ENCODE assay signal across 8 cellular contexts in genomic region chr6:42449917-42450313, GRCh38. TPM values are rescaled to one million over a fixed set of nuclear protein-coding genes. Genes with fewer than 3 reads are reported as not detected.
DNase-seq lines count a peak whose midpoint lies in the region; ATAC-seq and TF ChIP-seq lines count a peak whose summit lies in the region.

No MANE protein-coding gene starts in this region.

- DNase-seq in NOMO-1 treated with DMSO at 0.1 percent for 48 hours (lab: John Stamatoyannopoulos, UW; ENCODE audit: unreplicated experiment) (peak; percentile 18), NOMO-1 treated with dmso at 0.1 percent for 144 hours (lab: John Stamatoyannopoulos, UW; ENCODE audit: unreplicated experiment) (no peak), fibroblast of villous mesenchyme (ENCODE audit: low read depth) (no peak), NCI-H2029 (lab: John Stamatoyannopoulos, UW) (no peak), dedifferentiated amniotic fluid mesenchymal stem cell (ENCODE audit: extremely low spot score) (no peak)
- no peak for DNase-seq in stimulated activated naive B cell treated with anti-CD40 and anti-IgM and Interleukin-4, amounts not matched to agents 10 μg/mL and 1 μg/mL and 100 μg/mL, for 72 hours

- no peak for ATAC-seq in stimulated activated naive B cell treated with anti-CD40 and anti-IgM and Interleukin-4, amounts not matched to agents 10 μg/mL and 1 μg/mL and 100 μg/mL, for 72 hours (replicated peaks)
- no peak for ATAC-seq in GM21786 (IDR thresholded peaks at IDR 0.05; ENCODE audit: unreplicated experiment)

- no peaks in the 10 kb centered on the region for H3K9me3 Mint-ChIP-seq in T-helper 1 cell treated with Interleukin-12 subunit alpha and Interleukin-12 subunit beta and Interleukin-4 antibody, amounts not matched to agents 30 μg/mL and 1 μg/mL, for 36 hours
- H3K9me3 Mint-ChIP-seq in stimulated activated naive B cell treated with anti-CD40 and anti-IgM and Interleukin-4, amounts not matched to agents 10 μg/mL and 1 μg/mL and 100 μg/mL, for 72 hours: no peaks in the 10 kb centered on the region

- peak overlapping the region; percentile 98 for H3K4me3 Mint-ChIP-seq in T-helper 1 cell treated with Interleukin-12 subunit alpha and Interleukin-12 subunit beta and Interleukin-4 antibody, amounts not matched to agents 30 μg/mL and 1 μg/mL, for 36 hours
- H3K4me3 Mint-ChIP-seq in stimulated activated naive B cell treated with anti-CD40 and anti-IgM and Interleukin-4, amounts not matched to agents 10 μg/mL and 1 μg/mL and 100 μg/mL, for 72 hours: peak overlapping the region; percentile 92 to 93

- peaks cover 6% of the 10 kb centered on the region for H3K27me3 Mint-ChIP-seq in T-helper 1 cell treated with Interleukin-12 subunit alpha and Interleukin-12 subunit beta and Interleukin-4 antibody, amounts not matched to agents 30 μg/mL and 1 μg/mL, for 36 hours (ENCODE audit: low read depth)
- peaks cover 29 to 49% of the 10 kb centered on the region in 2 donors for H3K27me3 Mint-ChIP-seq in stimulated activated naive B cell treated with anti-CD40 and anti-IgM and Interleukin-4, amounts not matched to agents 10 μg/mL and 1 μg/mL and 100 μg/mL, for 72 hours

- peak overlapping the region; percentile 82 for H3K4me3 ChIP-seq in fibroblast of villous mesenchyme (ENCODE audit: low read depth, low read length)

- peaks cover 48% of the 10 kb centered on the region for H3K4me1 Mint-ChIP-seq in T-helper 1 cell treated with Interleukin-12 subunit alpha and Interleukin-12 subunit beta and Interleukin-4 antibody, amounts not matched to agents 30 μg/mL and 1 μg/mL, for 36 hours (ENCODE audit: low read depth)
- peaks cover 16 to 30% of the 10 kb centered on the region in 2 donors for H3K4me1 Mint-ChIP-seq in stimulated activated naive B cell treated with anti-CD40 and anti-IgM and Interleukin-4, amounts not matched to agents 10 μg/mL and 1 μg/mL and 100 μg/mL, for 72 hours

- H3K27ac Mint-ChIP-seq in T-helper 1 cell treated with Interleukin-12 subunit alpha and Interleukin-12 subunit beta and Interleukin-4 antibody, amounts not matched to agents 30 μg/mL and 1 μg/mL, for 36 hours: peak overlapping the region; percentile 67
- no peak overlapping the region for H3K27ac Mint-ChIP-seq in stimulated activated naive B cell treated with anti-CD40 and anti-IgM and Interleukin-4, amounts not matched to agents 10 μg/mL and 1 μg/mL and 100 μg/mL, for 72 hours

- TF ChIP-seq CTCF in fibroblast of villous mesenchyme (IDR thresholded peaks at IDR 0.05; ENCODE audit: insufficient read depth, low read depth, low read length): no peak

- H3K36me3 Mint-ChIP-seq in T-helper 1 cell treated with Interleukin-12 subunit alpha and Interleukin-12 subunit beta and Interleukin-4 antibody, amounts not matched to agents 30 μg/mL and 1 μg/mL, for 36 hours (ENCODE audit: low read depth): peaks cover 32% of the 10 kb centered on the region
- peaks cover 0 to 2% of the 10 kb centered on the region in 2 donors for H3K36me3 Mint-ChIP-seq in stimulated activated naive B cell treated with anti-CD40 and anti-IgM and Interleukin-4, amounts not matched to agents 10 μg/mL and 1 μg/mL and 100 μg/mL, for 72 hours

RNA-seq across cellular contexts. Expression of gene TRERF1, which starts 1.8 kb away (rescaled TPM):
- 6.4 and 6.5 TPM in 2 replicates for total RNA-seq in fibroblast of villous mesenchyme
